ENCODE assay signal across 7 cellular contexts in genomic region chr3:141379250-141379872, GRCh38. TPM values are rescaled to one million over a fixed set of nuclear protein-coding genes. Genes with fewer than 3 reads are reported as not detected.
DNase-seq lines count a peak whose midpoint lies in the region; ATAC-seq and TF ChIP-seq lines count a peak whose summit lies in the region.

No MANE protein-coding gene starts in this region.

- peak overlapping the region; percentile 65 to 69 for H3K27ac ChIP-seq in mucosa of rectum (ENCODE audit: low read depth in 2 of 2, low read length in 2 of 2)
- H3K27ac ChIP-seq in RWPE1, result no peak overlapping the region

- CTCF ChIA-PET in RWPE1 (lab: Yijun Ruan, JAX), result interaction anchor here (0.6 kb wide), 1 partner anchor 65 kb away, joined by 3 read pairs; no protein-coding TSS in a partner anchor

- no peaks in the 10 kb centered on the region for H3K27me3 ChIP-seq in mucosa of rectum (ENCODE audit: control insufficient read depth in 2 of 2, insufficient read depth in 2 of 2, low read length in 2 of 2)

- DNase-seq in KG1 (lab: John Stamatoyannopoulos, UW) (no peak), iPS-NIHi7 (ENCODE audit: extremely low spot score) (no peak), RWPE1 (ENCODE audit: low spot score) (no peak)

- peak overlapping the region; percentile 93 to 98 (median 97) for H3K27ac Mint-ChIP-seq in IgD-negative memory B cell

- H3K36me3 Mint-ChIP-seq in IgD-negative memory B cell, result peaks cover 3% of the 10 kb centered on the region

- H3K4me3 Mint-ChIP-seq in IgD-negative memory B cell, result peak overlapping the region; percentile 36 to 90 (median 69)

- no peak overlapping the region for H3K9ac ChIP-seq in mucosa of rectum (ENCODE audit: low read depth in 1 of 2, low read length in 2 of 2)

- H3K4me1 ChIP-seq in mucosa of rectum (ENCODE audit: control insufficient read depth in 2 of 2, insufficient read depth in 2 of 2, low read length in 2 of 2), result peaks cover 6 to 12% of the 10 kb centered on the region in 2 donors

- POLR2A ChIA-PET in RWPE1 (lab: Yijun Ruan, JAX; ENCODE audit: low non-redundant PET), result interaction anchor here (0.6 kb wide), 1 partner anchor 1340 kb away, joined by 9 read pairs; no protein-coding TSS in a partner anchor

- H3K27me3 Mint-ChIP-seq in IgD-negative memory B cell, result no peaks in the 10 kb centered on the region

- peaks cover 11 to 16% of the 10 kb centered on the region in 2 donors for H3K36me3 ChIP-seq in mucosa of rectum (ENCODE audit: control insufficient read depth in 2 of 2, insufficient read depth in 2 of 2, low read length in 2 of 2)

- no peaks in the 10 kb centered on the region for H3K9me3 ChIP-seq in mucosa of rectum (ENCODE audit: control insufficient read depth in 2 of 2, low read length in 2 of 2)

- no peak overlapping the region for H3K4me3 ChIP-seq in mucosa of rectum (ENCODE audit: low read length in 2 of 2)

- peaks cover 0 to 2% (median 0%) of the 10 kb centered on the region in 3 donors for H3K9me3 Mint-ChIP-seq in IgD-negative memory B cell

- TF ChIP-seq CTCF in RWPE1 (conservative IDR thresholded peaks at IDR 0.05; ENCODE audit: low read depth), result no peak

- peaks cover 58 to 68% (median 66%) of the 10 kb centered on the region in 3 donors for H3K4me1 Mint-ChIP-seq in IgD-negative memory B cell

- peak; percentile 55 for ATAC-seq in GM18909 (IDR thresholded peaks at IDR 0.05; ENCODE audit: poor library complexity, unreplicated experiment)
- ATAC-seq in GM21786 (IDR thresholded peaks at IDR 0.05; ENCODE audit: unreplicated experiment), result peak; percentile 52

RNA-seq across cellular contexts. Expression of gene ZBTB38, which starts 11.1 kb away (rescaled TPM):
- polyA plus RNA-seq in IgD-negative memory B cell, result 113 TPM
